In genomic region chr2:168465594-168465993, GRCh38 we compare ENCODE assay signal across 15 cellular contexts. TPM values are rescaled to one million over a fixed set of nuclear protein-coding genes. Genes with fewer than 3 reads are reported as not detected.
DNase-seq lines count a peak whose midpoint lies in the region; ATAC-seq and TF ChIP-seq lines count a peak whose summit lies in the region.
"Had no signal": no experiment of that assay in that cellular context is flagged by ENCODE, and none has a peak within 500 bp of the region (broad histone marks: within the 10 kb centered on the region; RNA-seq: fewer than 3 reads in every experiment).

No MANE protein-coding gene starts in this region.

- peak overlapping the region in 4 of 7 donors; percentile 37 to 76 (median 58) for H3K27ac Mint-ChIP-seq in CD14-positive monocyte
- no peak overlapping the region for H3K27ac Mint-ChIP-seq in activated T-helper 17 cell treated with anti-CD3 and anti-CD28 coated beads, Interleukin-2, amount 50 U/mL, for 72 hours
- H3K27ac Mint-ChIP-seq in naive thymus-derived CD4-positive, alpha-beta T cell = peak overlapping the region in 6 of 9 donors; percentile 3 to 76 (median 28)
- H3K27ac Mint-ChIP-seq: HFFc6 had no signal

- H3K4me1 ChIP-seq in naive thymus-derived CD4-positive, alpha-beta T cell (ENCODE audit: control insufficient read depth in 2 of 2, insufficient read depth in 2 of 2, low read length in 2 of 2) = peaks cover 0 to 40% of the 10 kb centered on the region in 2 donors

- no peaks in the 10 kb centered on the region for H3K36me3 ChIP-seq in naive thymus-derived CD4-positive, alpha-beta T cell (ENCODE audit: control insufficient read depth in 2 of 3, insufficient read depth in 3 of 3, low read length in 3 of 3)
- H3K36me3 ChIP-seq: gastroesophageal sphincter had no signal

- H3K27me3 Mint-ChIP-seq in CD14-positive monocyte (ENCODE audit: low read depth in 3 of 3) = no peaks in the 10 kb centered on the region
- H3K27me3 Mint-ChIP-seq in activated T-helper 17 cell treated with anti-CD3 and anti-CD28 coated beads, Interleukin-2, amount 50 U/mL, for 72 hours = no peaks in the 10 kb centered on the region
- H3K27me3 Mint-ChIP-seq in naive thymus-derived CD4-positive, alpha-beta T cell = no peaks in the 10 kb centered on the region

- intact Hi-C loops in CD14-positive monocyte (cut with micrococcal nuclease) = no loop called here
- intact Hi-C loops in naive thymus-derived CD4-positive, alpha-beta T cell (cut with micrococcal nuclease) = no loop called here

- no peaks in the 10 kb centered on the region for H3K9me3 Mint-ChIP-seq in CD14-positive monocyte
- no peaks in the 10 kb centered on the region for H3K9me3 Mint-ChIP-seq in activated T-helper 17 cell treated with anti-CD3 and anti-CD28 coated beads, Interleukin-2, amount 50 U/mL, for 72 hours
- H3K9me3 Mint-ChIP-seq in naive thymus-derived CD4-positive, alpha-beta T cell = no peaks in the 10 kb centered on the region
- H3K9me3 Mint-ChIP-seq: HFFc6 had no signal

- peaks cover 0 to 4% of the 10 kb centered on the region in 2 donors for H3K36me3 Mint-ChIP-seq in CD14-positive monocyte
- H3K36me3 Mint-ChIP-seq in activated T-helper 17 cell treated with anti-CD3 and anti-CD28 coated beads, Interleukin-2, amount 50 U/mL, for 72 hours (ENCODE audit: low read depth) = no peaks in the 10 kb centered on the region
- H3K36me3 Mint-ChIP-seq in naive thymus-derived CD4-positive, alpha-beta T cell = peaks cover 0 to 8% (median 0%) of the 10 kb centered on the region in 5 donors

- no peak for TF ChIP-seq CTCF in CD14-positive monocyte (IDR thresholded peaks at IDR 0.05)

- DNase-seq in CD14-positive monocyte (ENCODE audit: low spot score) = no peak
- DNase-seq in EH (ENCODE audit: low read depth) = peak; percentile 9
- DNase-seq in naive thymus-derived CD4-positive, alpha-beta T cell = no peak
- no peak for DNase-seq in NCI-H187 treated with DMSO at 0.1 percent for 48 hours (lab: John Stamatoyannopoulos, UW)
- no peak for DNase-seq in cerebellum (ENCODE audit: low spot score)
- DNase-seq: EL; HFFc6; mesendoderm; NCI-H1417 treated with DMSO at 0.1 percent for 48 hours; stimulated activated naive CD4-positive, alpha-beta T cell had no signal

- no peak overlapping the region for H3K4me3 ChIP-seq in naive thymus-derived CD4-positive, alpha-beta T cell (ENCODE audit: low read length)
- H3K4me3 ChIP-seq: gastroesophageal sphincter, skin epidermis had no signal

- CTCF ChIA-PET in naive thymus-derived CD4-positive, alpha-beta T cell (lab: Charles Lee) = no interaction called here

- H3K4me3 Mint-ChIP-seq in CD14-positive monocyte = peak overlapping the region in 1 of 2 donors; percentile 6
- no peak overlapping the region for H3K4me3 Mint-ChIP-seq in activated T-helper 17 cell treated with anti-CD3 and anti-CD28 coated beads, Interleukin-2, amount 50 U/mL, for 72 hours
- peak overlapping the region in 9 of 10 donors; percentile 8 to 65 (median 51) for H3K4me3 Mint-ChIP-seq in naive thymus-derived CD4-positive, alpha-beta T cell
- H3K4me3 Mint-ChIP-seq: HFFc6 had no signal

- peaks cover 86% of the 10 kb centered on the region for H3K4me1 Mint-ChIP-seq in CD14-positive monocyte
- H3K4me1 Mint-ChIP-seq in activated T-helper 17 cell treated with anti-CD3 and anti-CD28 coated beads, Interleukin-2, amount 50 U/mL, for 72 hours = peaks cover 43% of the 10 kb centered on the region
- peaks cover 57 to 87% (median 80%) of the 10 kb centered on the region in 7 donors for H3K4me1 Mint-ChIP-seq in naive thymus-derived CD4-positive, alpha-beta T cell

- no peaks in the 10 kb centered on the region for H3K27me3 ChIP-seq in naive thymus-derived CD4-positive, alpha-beta T cell (ENCODE audit: control insufficient read depth in 2 of 2, insufficient read depth in 2 of 2, low read length in 2 of 2)
- H3K27me3 ChIP-seq: gastroesophageal sphincter had no signal

- no peak overlapping the region for H3K27ac ChIP-seq in naive thymus-derived CD4-positive, alpha-beta T cell (ENCODE audit: low read depth, low read length)
- H3K27ac ChIP-seq: C4-2B, skin epidermis had no signal

- no peaks in the 10 kb centered on the region for H3K9me3 ChIP-seq in naive thymus-derived CD4-positive, alpha-beta T cell (ENCODE audit: control insufficient read depth in 2 of 3, low read length in 3 of 3)
- H3K9me3 ChIP-seq: gastroesophageal sphincter had no signal

- ATAC-seq in activated T-helper 17 cell treated with anti-CD3 and anti-CD28 coated beads, Interleukin-2, amount 50 U/mL, for 72 hours (replicated peaks) = peak; percentile 39
- ATAC-seq in naive thymus-derived CD4-positive, alpha-beta T cell = no peak
- no peak for ATAC-seq in GM21447 (IDR thresholded peaks at IDR 0.05; ENCODE audit: unreplicated experiment)
- ATAC-seq: gastroesophageal sphincter had no signal

- POLR2A ChIA-PET in naive thymus-derived CD4-positive, alpha-beta T cell (lab: Charles Lee) = interaction anchor here (1.5 kb wide), 1 partner anchor 8 kb away, joined by 5 read pairs; no protein-coding TSS in a partner anchor

RNA-seq across cellular contexts. Expression of gene CERS6, which starts 9.5 kb away (rescaled TPM):
- 10 to 100 TPM; 15.6 to 17.7 TPM for polyA plus RNA-seq in CD14-positive monocyte
- 10 to 100 TPM in 1 of 2 donors, 1 to 10 TPM in 1; 7.7 to 21.5 TPM for total RNA-seq in activated T-helper 17 cell treated with anti-CD3 and anti-CD28 coated beads, Interleukin-2, amount 50 U/mL, for 72 hours
- 10 to 100 TPM; 17.3 to 28.4 (median 20.9) TPM for total RNA-seq in naive thymus-derived CD4-positive, alpha-beta T cell
- 10 to 100 TPM in 1 of 2 donors, 1 to 10 TPM in 1; 9.1 to 15.4 TPM for polyA plus RNA-seq in naive thymus-derived CD4-positive, alpha-beta T cell
- 73.6 TPM for total RNA-seq in cerebellum
